8 cellular contexts compared by ENCODE assay signal in genomic region chr17:77404812-77405581, GRCh38.
DNase-seq lines count a peak whose midpoint lies in the region; ATAC-seq, FAIRE-seq and TF ChIP-seq lines count a peak whose summit lies in the region.

No MANE protein-coding gene starts in this region.

- peak overlapping the region; percentile 95 for H3K27ac Mint-ChIP-seq in HFFc6
- no peak overlapping the region for H3K27ac Mint-ChIP-seq in GM23338

- H3K9me3 ChIP-seq in right cardiac atrium (ENCODE audit: control insufficient read depth, low read length), result no peaks in the 10 kb centered on the region

- H3K4me1 Mint-ChIP-seq in HFFc6 (ENCODE audit: low read depth) (peaks cover 77% of the 10 kb centered on the region), GM23338 (peaks cover 34% of the 10 kb centered on the region)

- 56% methylated on average over 20 of the region's 20 CpGs for WGBS in right cardiac atrium

- no peaks in the 10 kb centered on the region for H3F3A ChIP-seq in GM23338 (replicated peaks; ENCODE audit: low read depth)

- no peaks in the 10 kb centered on the region for H3K9me3 Mint-ChIP-seq in HFFc6
- no peaks in the 10 kb centered on the region; the same call in 2 of the 3 replicates for H3K9me3 Mint-ChIP-seq in GM23338

- H3K27me3 Mint-ChIP-seq in HFFc6 (ENCODE audit: insufficient read depth), result peaks cover 10% of the 10 kb centered on the region
- H3K27me3 Mint-ChIP-seq in GM23338 (ENCODE audit: insufficient read depth, low read depth, poor library complexity), result peaks cover 24% of the 10 kb centered on the region

- FAIRE-seq in RCC 7860 (lab: Jason Lieb, UNC), result peak; percentile 85

- H3K36me3 Mint-ChIP-seq in HFFc6 (ENCODE audit: low read depth) (peaks cover 32% of the 10 kb centered on the region), GM23338 (ENCODE audit: low read depth) (peaks cover 16% of the 10 kb centered on the region; the same call in 2 of the 3 replicates)

- TF ChIP-seq CTCF in HFFc6 (IDR thresholded peaks at IDR 0.05), result no peak
- 0 out of 4 replicates have a peak, but pooled peaks of 1 of the 2 experiments have one; percentile 5 for TF ChIP-seq CTCF in GM23338 (conservative IDR thresholded peaks at IDR 0.05; ENCODE audit: low read depth in 2 of 2)

- H3K4me3 Mint-ChIP-seq in HFFc6 (peak overlapping the region; percentile 72), GM23338 (no peak overlapping the region)

- intact Hi-C loops in right cardiac atrium (cut with DNase I), result no loop called here

- H3K27me3 ChIP-seq in right cardiac atrium (ENCODE audit: control insufficient read depth, insufficient read depth) (no peaks in the 10 kb centered on the region), GM23338 (ENCODE audit: insufficient read depth) (no peaks in the 10 kb centered on the region)

- no peak overlapping the region for H2AFZ ChIP-seq in GM23338

- H3K4me3 ChIP-seq in right cardiac atrium (ENCODE audit: low read length) (no peak overlapping the region), GM23338 (no peak overlapping the region)

- H3K9me2 ChIP-seq in GM23338 (ENCODE audit: insufficient read depth), result no peaks in the 10 kb centered on the region

- H3K79me2 ChIP-seq in GM23338 (replicated peaks; ENCODE audit: insufficient read depth), result peaks cover 54% of the 10 kb centered on the region

- H3K27ac ChIP-seq in right cardiac atrium (ENCODE audit: low read length) (peak overlapping the region; percentile 14), GM23338 (ENCODE audit: low read depth) (no peak overlapping the region)

- H3K36me3 ChIP-seq in GM23338 (ENCODE audit: insufficient read depth), result no peaks in the 10 kb centered on the region

- H3K4me1 ChIP-seq in right cardiac atrium (ENCODE audit: control insufficient read depth, insufficient read depth, low read length), result peaks cover 19% of the 10 kb centered on the region
- peaks cover 10% of the 10 kb centered on the region for H3K4me1 ChIP-seq in GM23338 (ENCODE audit: insufficient read depth)

- H4K20me1 ChIP-seq in GM23338 (replicated peaks; ENCODE audit: insufficient read depth), result no peaks in the 10 kb centered on the region; the same call in 1 of the 2 replicates

- H3K4me2 ChIP-seq in GM23338, result no peak overlapping the region

- ATAC-seq in right cardiac atrium (peak; percentile 6 to 68), GM23338 (no peak)

- DNase-seq in GF-D8 (lab: John Stamatoyannopoulos, UW) (peak; percentile 46), HFFc6 (peak; percentile 73), RCC 7860 (ENCODE audit: low spot score) (peak; percentile 85), right cardiac atrium (peak; percentile 65 to 80 (median 75)), nucleus accumbens (lab: John Stamatoyannopoulos, UW) (no peak), GM23338 (ENCODE audit: low spot score) (no peak)
- DNase-seq in activated gamma-delta T cell treated with anti-CD3 and anti-CD28 coated beads, Interleukin-2, amount 50 U/mL, for 16 hours (ENCODE audit: low read depth), result peak; percentile 83
- DNase-seq in stimulated activated CD4-positive, alpha-beta T cell treated with anti-CD3 and anti-CD28 coated beads, Interleukin-4, amount 100 ng/mL, for 4 hours, result peak; percentile 71 to 84

TF ChIP-seq in GM23338, 12 proteins besides CTCF, POLR2A, EP300 and RAD21 (continues in another document):
- TF ChIP-seq STAT1 (IDR thresholded peaks at IDR 0.05; ENCODE audit: unreplicated experiment) (no peak), POLR2AphosphoS5 (IDR thresholded peaks at IDR 0.05; ENCODE audit: low read depth) (no peak), EZH2phosphoT487 (IDR thresholded peaks at IDR 0.05; ENCODE audit: unreplicated experiment) (no peak), CREB1 (CRISPR knock-in tag; IDR thresholded peaks at IDR 0.05; ENCODE audit: low read depth) (no peak), ZNF114 (CRISPR knock-in tag; IDR thresholded peaks at IDR 0.05) (no peak), NANOG (IDR thresholded peaks at IDR 0.05; ENCODE audit: borderline replicate concordance) (no peak), EZH2 (IDR thresholded peaks at IDR 0.05; ENCODE audit: low read depth, unreplicated experiment) (no peak), JUNB (IDR thresholded peaks at IDR 0.05; ENCODE audit: unreplicated experiment) (no peak)
- TF ChIP-seq, protein P1, sequence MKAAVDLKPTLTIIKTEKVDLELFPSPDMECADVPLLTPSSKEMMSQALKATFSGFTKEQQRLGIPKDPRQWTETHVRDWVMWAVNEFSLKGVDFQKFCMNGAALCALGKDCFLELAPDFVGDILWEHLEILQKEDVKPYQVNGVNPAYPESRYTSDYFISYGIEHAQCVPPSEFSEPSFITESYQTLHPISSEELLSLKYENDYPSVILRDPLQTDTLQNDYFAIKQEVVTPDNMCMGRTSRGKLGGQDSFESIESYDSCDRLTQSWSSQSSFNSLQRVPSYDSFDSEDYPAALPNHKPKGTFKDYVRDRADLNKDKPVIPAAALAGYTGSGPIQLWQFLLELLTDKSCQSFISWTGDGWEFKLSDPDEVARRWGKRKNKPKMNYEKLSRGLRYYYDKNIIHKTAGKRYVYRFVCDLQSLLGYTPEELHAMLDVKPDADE (IDR thresholded peaks at IDR 0.05), result no peak
- TF ChIP-seq, protein P2, sequence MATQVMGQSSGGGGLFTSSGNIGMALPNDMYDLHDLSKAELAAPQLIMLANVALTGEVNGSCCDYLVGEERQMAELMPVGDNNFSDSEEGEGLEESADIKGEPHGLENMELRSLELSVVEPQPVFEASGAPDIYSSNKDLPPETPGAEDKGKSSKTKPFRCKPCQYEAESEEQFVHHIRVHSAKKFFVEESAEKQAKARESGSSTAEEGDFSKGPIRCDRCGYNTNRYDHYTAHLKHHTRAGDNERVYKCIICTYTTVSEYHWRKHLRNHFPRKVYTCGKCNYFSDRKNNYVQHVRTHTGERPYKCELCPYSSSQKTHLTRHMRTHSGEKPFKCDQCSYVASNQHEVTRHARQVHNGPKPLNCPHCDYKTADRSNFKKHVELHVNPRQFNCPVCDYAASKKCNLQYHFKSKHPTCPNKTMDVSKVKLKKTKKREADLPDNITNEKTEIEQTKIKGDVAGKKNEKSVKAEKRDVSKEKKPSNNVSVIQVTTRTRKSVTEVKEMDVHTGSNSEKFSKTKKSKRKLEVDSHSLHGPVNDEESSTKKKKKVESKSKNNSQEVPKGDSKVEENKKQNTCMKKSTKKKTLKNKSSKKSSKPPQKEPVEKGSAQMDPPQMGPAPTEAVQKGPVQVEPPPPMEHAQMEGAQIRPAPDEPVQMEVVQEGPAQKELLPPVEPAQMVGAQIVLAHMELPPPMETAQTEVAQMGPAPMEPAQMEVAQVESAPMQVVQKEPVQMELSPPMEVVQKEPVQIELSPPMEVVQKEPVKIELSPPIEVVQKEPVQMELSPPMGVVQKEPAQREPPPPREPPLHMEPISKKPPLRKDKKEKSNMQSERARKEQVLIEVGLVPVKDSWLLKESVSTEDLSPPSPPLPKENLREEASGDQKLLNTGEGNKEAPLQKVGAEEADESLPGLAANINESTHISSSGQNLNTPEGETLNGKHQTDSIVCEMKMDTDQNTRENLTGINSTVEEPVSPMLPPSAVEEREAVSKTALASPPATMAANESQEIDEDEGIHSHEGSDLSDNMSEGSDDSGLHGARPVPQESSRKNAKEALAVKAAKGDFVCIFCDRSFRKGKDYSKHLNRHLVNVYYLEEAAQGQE (IDR thresholded peaks at IDR 0.05; ENCODE audit: unreplicated experiment), result no peak

Comparison
In these comparisons a context has a peak if more than half of its experiments do, and no peak if none do; other contexts are left out.
1. DNase-seq: peak in GF-D8 (single experiment), HFFc6 (single experiment), RCC 7860 (single experiment), activated gamma-delta T cell treated with anti-CD3 and anti-CD28 coated beads, Interleukin-2, amount 50 U/mL, for 16 hours (single experiment), right cardiac atrium (3 of 3) and stimulated activated CD4-positive, alpha-beta T cell treated with anti-CD3 and anti-CD28 coated beads, Interleukin-4, amount 100 ng/mL, for 4 hours (2 of 2); none in nucleus accumbens (0 of 56) and GM23338 (single experiment).